ENCODE assay signal across 19 cellular contexts in the genomic region with DNA sequence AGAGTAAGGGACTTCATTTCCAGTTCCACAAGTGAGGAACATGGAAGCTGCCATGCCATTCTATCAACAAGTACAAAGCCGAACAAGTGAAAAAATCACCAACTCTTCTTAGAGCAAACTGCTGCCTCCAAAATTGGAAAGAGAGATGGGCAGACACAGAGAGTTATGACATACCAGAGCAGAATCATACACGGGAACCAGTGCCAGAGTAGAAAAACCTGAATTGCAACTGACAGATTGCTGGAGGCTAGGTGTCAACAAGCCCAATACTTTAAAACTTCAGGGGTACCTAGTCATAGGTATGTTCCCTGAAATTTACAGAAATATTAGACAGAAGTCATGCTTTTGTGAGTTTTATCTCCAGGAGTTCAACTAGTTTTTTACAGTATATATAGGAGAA.
"Had no signal": no experiment of that assay in that cellular context is flagged by ENCODE, and none has a peak within 500 bp of the region (broad histone marks: within the 10 kb centered on the region; RNA-seq: fewer than 3 reads in every experiment).

No MANE protein-coding gene starts in this region.

- DNase-seq: activated B cell treated with CpG ODN at 0.5 μM for 24 hours; activated CD4-positive, alpha-beta T cell treated with anti-CD3 and anti-CD28 coated beads, Interleukin-2, amount 10 ng/mL, durations not matched to agents 24 days and 14 days; activated naive CD4-positive, alpha-beta T cell; central memory CD4-positive, alpha-beta T cell; cortex of kidney; effector CD8-positive, alpha-beta T cell; kidney glomerular epithelial cell; naive thymus-derived CD8-positive, alpha-beta T cell; nucleus accumbens; psoas muscle; stimulated activated CD4-positive, alpha-beta T cell treated with anti-CD3 and anti-CD28 coated beads, Interleukin-2, amount 100 ng/mL, for 48 hours; stimulated activated CD8-positive, alpha-beta memory T cell treated with anti-CD3 and anti-CD28 coated beads, Interleukin-4, amount 100 ng/mL, for 48 hours; stimulated activated naive CD8-positive, alpha-beta T cell treated with anti-CD3 and anti-CD28 coated beads, Interleukin-15, Interleukin-2, amounts not matched to agents 100 U/mL and 50 U/mL, for 24 hours; T-helper 1 cell; upper lobe of right lung had no signal

- H3K27ac ChIP-seq: hepatocyte, psoas muscle, suprapubic skin, upper lobe of right lung had no signal

- H3K36me3 ChIP-seq: suprapubic skin had no signal

- H3K9me3 ChIP-seq: psoas muscle, suprapubic skin, upper lobe of right lung had no signal

- ATAC-seq: naive thymus-derived CD8-positive, alpha-beta T cell; stimulated activated naive CD8-positive, alpha-beta T cell treated with anti-CD3 and anti-CD28 coated beads, Interleukin-15, Interleukin-2, amounts not matched to agents 100 U/mL and 50 U/mL, for 24 hours; upper lobe of right lung had no signal

- H3K4me1 ChIP-seq: upper lobe of right lung had no signal

- H3K4me3 ChIP-seq: hepatocyte, lung, suprapubic skin, upper lobe of right lung had no signal

- H3K79me2 ChIP-seq: hepatocyte had no signal

- H3K4me2 ChIP-seq: hepatocyte had no signal

- H2AFZ ChIP-seq: hepatocyte had no signal

- H3K27me3 ChIP-seq: hepatocyte, suprapubic skin, upper lobe of right lung had no signal

- H3K27ac Mint-ChIP-seq: activated B cell treated with CpG ODN at 0.5 μM for 24 hours; activated CD4-positive, alpha-beta T cell treated with anti-CD3 and anti-CD28 coated beads, Interleukin-2, amount 10 ng/mL, durations not matched to agents 24 days and 14 days; activated T-helper 1 cell treated with anti-CD3 and anti-CD28 coated beads, Interleukin-12 subunit alpha, Interleukin-12 subunit beta, Interleukin-2, Interleukin-4 antibody, amounts not matched to agents 30 ng/mL and 10 ng/mL and 1 ng/mL, durations not matched to agents 14 hours and 24 hours and 36 hours had no signal

- H3K4me3 Mint-ChIP-seq: activated B cell treated with CpG ODN at 0.5 μM for 24 hours; activated CD4-positive, alpha-beta T cell treated with anti-CD3 and anti-CD28 coated beads, Interleukin-2, amount 10 ng/mL, durations not matched to agents 24 days and 14 days; activated T-helper 1 cell treated with anti-CD3 and anti-CD28 coated beads, Interleukin-12 subunit alpha, Interleukin-12 subunit beta, Interleukin-2, Interleukin-4 antibody, amounts not matched to agents 30 ng/mL and 10 ng/mL and 1 ng/mL, durations not matched to agents 14 hours and 24 hours and 36 hours; naive thymus-derived CD8-positive, alpha-beta T cell had no signal

- H3K27me3 Mint-ChIP-seq: activated B cell treated with CpG ODN at 0.5 μM for 24 hours; activated CD4-positive, alpha-beta T cell treated with anti-CD3 and anti-CD28 coated beads, Interleukin-2, amount 10 ng/mL, durations not matched to agents 24 days and 14 days; naive thymus-derived CD8-positive, alpha-beta T cell had no signal

- H3K4me1 Mint-ChIP-seq: activated B cell treated with CpG ODN at 0.5 μM for 24 hours had no signal
